In genomic region chr6:140346461-140346860, GRCh38 we compare ENCODE assay signal across 13 cellular contexts.
DNase-seq lines count a peak whose midpoint lies in the region; ATAC-seq, FAIRE-seq and TF ChIP-seq lines count a peak whose summit lies in the region.
"Had no signal": no experiment of that assay in that cellular context is flagged by ENCODE, and none has a peak within 500 bp of the region (broad histone marks: within the 10 kb centered on the region; RNA-seq: fewer than 3 reads in every experiment).

No MANE protein-coding gene starts in this region.

- peaks cover 2% of the 10 kb centered on the region for H3K36me3 Mint-ChIP-seq in effector memory CD8-positive, alpha-beta T cell (ENCODE audit: insufficient read depth)
- H3K36me3 Mint-ChIP-seq: CD8-positive, alpha-beta T cell; mesothelial cell of epicardium had no signal

- peaks cover 3 to 34% (median 9%) of the 10 kb centered on the region in 9 donors for H3K4me1 ChIP-seq in heart right ventricle

- no peak for TF ChIP-seq CTCF in heart right ventricle (IDR thresholded peaks at IDR 0.05)

- no peaks in the 10 kb centered on the region for H3K4me1 Mint-ChIP-seq in effector memory CD8-positive, alpha-beta T cell (ENCODE audit: low read depth in 2 of 2)

- H3K27me3 ChIP-seq in heart right ventricle: no peaks in the 10 kb centered on the region

- 30 to 35% methylated on average over 4 of the region's 4 CpGs for WGBS in heart right ventricle, 2 donors

- peak in 7 of 8 donors; percentile 33 to 85 (median 69) for ATAC-seq in heart right ventricle
- ATAC-seq in HG02884 (IDR thresholded peaks at IDR 0.05; ENCODE audit: unreplicated experiment): no peak
- ATAC-seq in effector memory CD8-positive, alpha-beta T cell (replicated peaks): no peak
- ATAC-seq: CD8-positive, alpha-beta T cell had no signal

- H3K9me3 Mint-ChIP-seq in effector memory CD8-positive, alpha-beta T cell: peaks cover 0 to 1% of the 10 kb centered on the region in 2 donors
- H3K9me3 Mint-ChIP-seq: CD8-positive, alpha-beta T cell had no signal

- H3K27ac Mint-ChIP-seq in effector memory CD8-positive, alpha-beta T cell: no peak overlapping the region
- H3K27ac Mint-ChIP-seq: CD8-positive, alpha-beta T cell; mesothelial cell of epicardium had no signal

- H3K4me3 ChIP-seq in heart right ventricle: no peak overlapping the region

- intact Hi-C loops in heart right ventricle (cut with DNase I): loop anchor here in 1 of 10 donors (5.0 kb wide), 1 partner anchor 269 kb away; no protein-coding TSS in a partner anchor

- DNase-seq in H54 (ENCODE audit: insufficient read length, low spot score) (no peak), amniotic epithelial cell (ENCODE audit: low read depth) (peak; percentile 88), heart right ventricle (peak in 1 of 2 donors; percentile 6), pulmonary artery endothelial cell (ENCODE audit: low read depth, low spot score) (peak; percentile 97), NCI-H2081 treated with DMSO at 0.1 percent for 48 hours (lab: John Stamatoyannopoulos, UW) (no peak), mesenteric fat pad (ENCODE audit: low spot score) (no peak)
- no peak for DNase-seq in effector memory CD8-positive, alpha-beta T cell
- DNase-seq: activated CD8-positive, alpha-beta memory T cell treated with anti-CD3 and anti-CD28 coated beads for 24 hours; activated naive CD4-positive, alpha-beta T cell treated with anti-CD3 and anti-CD28 coated beads, Interleukin-2, amount 50 U/mL, for 16 hours; CD8-positive, alpha-beta T cell; MM.1S had no signal

- no peak overlapping the region for H3K4me3 Mint-ChIP-seq in effector memory CD8-positive, alpha-beta T cell
- H3K4me3 Mint-ChIP-seq: CD8-positive, alpha-beta T cell; mesothelial cell of epicardium had no signal

- H3K27me3 Mint-ChIP-seq in effector memory CD8-positive, alpha-beta T cell: peaks cover 0 to 2% of the 10 kb centered on the region in 2 donors

- peaks cover 0 to 1% (median 0%) of the 10 kb centered on the region in 11 donors for H3K9me3 ChIP-seq in heart right ventricle

- peak; percentile 62 for FAIRE-seq in H54 (lab: Jason Lieb, UNC)

- peak overlapping the region in 8 of 10 donors; percentile 33 to 72 (median 49) for H3K27ac ChIP-seq in heart right ventricle

- no peaks in the 10 kb centered on the region for H3K36me3 ChIP-seq in heart right ventricle

- no peak for TF ChIP-seq POLR2A in H54 (IDR thresholded peaks at IDR 0.05; ENCODE audit: low read depth, low read length)

Comparison
In these comparisons a context has a peak if more than half of its experiments do, and no peak if none do; other contexts are left out.
1. DNase-seq: peak in amniotic epithelial cell (single experiment) and pulmonary artery endothelial cell (single experiment); none in H54 (single experiment), NCI-H2081 treated with DMSO at 0.1 percent for 48 hours (single experiment), effector memory CD8-positive, alpha-beta T cell (0 of 3) and mesenteric fat pad (single experiment).
2. ATAC-seq: peak in heart right ventricle (7 of 8); none in HG02884 (single experiment) and effector memory CD8-positive, alpha-beta T cell (single experiment).